Comparison of ENCODE assay signal across 16 cellular contexts in genomic region chr3:58012302-58012701, GRCh38. TPM values are rescaled to one million over a fixed set of nuclear protein-coding genes. Genes with fewer than 3 reads are reported as not detected.
DNase-seq lines count a peak whose midpoint lies in the region; ATAC-seq and TF ChIP-seq lines count a peak whose summit lies in the region.
"Had no signal": no experiment of that assay in that cellular context is flagged by ENCODE, and none has a peak within 500 bp of the region (broad histone marks: within the 10 kb centered on the region; RNA-seq: fewer than 3 reads in every experiment).

No MANE protein-coding gene starts in this region.

- H3K4me1 Mint-ChIP-seq in CD4-positive, CD25-positive, alpha-beta regulatory T cell: peaks cover 8 to 55% (median 41%) of the 10 kb centered on the region in 4 donors
- H3K4me1 Mint-ChIP-seq in activated CD4-positive, alpha-beta memory T cell treated with anti-CD3 and anti-CD28 coated beads, Interleukin-2, amount 10 ng/mL, durations not matched to agents 7 days and 5 days: peaks cover 50% of the 10 kb centered on the region

- H3K9me3 Mint-ChIP-seq in CD4-positive, CD25-positive, alpha-beta regulatory T cell: no peaks in the 10 kb centered on the region
- no peaks in the 10 kb centered on the region for H3K9me3 Mint-ChIP-seq in activated CD4-positive, alpha-beta memory T cell treated with anti-CD3 and anti-CD28 coated beads, Interleukin-2, amount 10 ng/mL, durations not matched to agents 7 days and 5 days

- H3K36me3 ChIP-seq in CD4-positive, CD25-positive, alpha-beta regulatory T cell (ENCODE audit: control insufficient read depth, insufficient read depth, low read length): no peaks in the 10 kb centered on the region
- H3K36me3 ChIP-seq in duodenal mucosa (ENCODE audit: control insufficient read depth in 1 of 2, insufficient read depth in 2 of 2, low read length in 2 of 2) (no peaks in the 10 kb centered on the region), osteoblast (ENCODE audit: insufficient read depth, low read length) (no peaks in the 10 kb centered on the region), spleen (no peaks in the 10 kb centered on the region)
- H3K36me3 ChIP-seq: ovary had no signal

- peaks cover 70% of the 10 kb centered on the region for H4K20me1 ChIP-seq in osteoblast (ENCODE audit: insufficient read depth, low read length)

- H3K27ac ChIP-seq in CD4-positive, CD25-positive, alpha-beta regulatory T cell (ENCODE audit: insufficient read depth, low read length, poor library complexity, severe bottlenecking): no peak overlapping the region
- H3K27ac ChIP-seq in duodenal mucosa (ENCODE audit: low read depth, low read length): no peak overlapping the region
- H3K27ac ChIP-seq in osteoblast (ENCODE audit: low read depth, low read length): peak overlapping the region; percentile 7
- H3K27ac ChIP-seq in spleen: peak overlapping the region in 2 of 8 donors; percentile 9 to 49

- H3K9me3 ChIP-seq in CD4-positive, CD25-positive, alpha-beta regulatory T cell (ENCODE audit: control insufficient read depth in 2 of 2, low read length in 2 of 2): no peaks in the 10 kb centered on the region
- H3K9me3 ChIP-seq in duodenal mucosa (ENCODE audit: control insufficient read depth in 1 of 2, low read length in 2 of 2) (no peaks in the 10 kb centered on the region), osteoblast (ENCODE audit: low read depth, low read length) (no peaks in the 10 kb centered on the region), spleen (no peaks in the 10 kb centered on the region)
- H3K9me3 ChIP-seq: ovary had no signal

- peaks cover 85% of the 10 kb centered on the region for H3K79me2 ChIP-seq in osteoblast (ENCODE audit: insufficient read depth, low read length)

- H3K36me3 Mint-ChIP-seq in CD4-positive, CD25-positive, alpha-beta regulatory T cell: peaks cover 3% of the 10 kb centered on the region
- peaks cover 8% of the 10 kb centered on the region for H3K36me3 Mint-ChIP-seq in activated CD4-positive, alpha-beta memory T cell treated with anti-CD3 and anti-CD28 coated beads, Interleukin-2, amount 10 ng/mL, durations not matched to agents 7 days and 5 days (ENCODE audit: low read depth)

- WGBS in spleen, 5 donors: 76 to 91% (median 80%) methylated on average over 1 of the region's 1 CpG

- H3K4me2 ChIP-seq in osteoblast (ENCODE audit: insufficient read depth, low read length): peak overlapping the region; percentile 29

- ATAC-seq in CD4-positive, CD25-positive, alpha-beta regulatory T cell (ENCODE audit: low read depth in 2 of 2): no peak
- ATAC-seq in HG03354 (IDR thresholded peaks at IDR 0.05; ENCODE audit: poor library complexity, severe bottlenecking, unreplicated experiment) (peak; percentile 36), GM21526 (IDR thresholded peaks at IDR 0.05; ENCODE audit: low FRiP score, unreplicated experiment) (no peak)

- TF ChIP-seq POLR2A in spleen (IDR thresholded peaks at IDR 0.05): no peak

- no peaks in the 10 kb centered on the region for H3K27me3 ChIP-seq in CD4-positive, CD25-positive, alpha-beta regulatory T cell (ENCODE audit: control insufficient read depth, insufficient read depth, low read length)
- H3K27me3 ChIP-seq in duodenal mucosa (ENCODE audit: control insufficient read depth in 1 of 2, insufficient read depth in 2 of 2, low read length in 2 of 2): no peaks in the 10 kb centered on the region
- H3K27me3 ChIP-seq in osteoblast (ENCODE audit: insufficient read depth, low read length): no peaks in the 10 kb centered on the region
- no peaks in the 10 kb centered on the region for H3K27me3 ChIP-seq in spleen (replicated peaks in 1 of 7)
- H3K27me3 ChIP-seq: ovary had no signal

- DNase-seq in CD4-positive, CD25-positive, alpha-beta regulatory T cell: no peak
- DNase-seq in osteoblast (ENCODE audit: insufficient read length, low spot score, missing footprints) (no peak), spleen (no peak), NCI-H187 (lab: John Stamatoyannopoulos, UW) (no peak)
- no peak for DNase-seq in activated CD4-positive, alpha-beta memory T cell treated with anti-CD3 and anti-CD28 coated beads, Interleukin-2, amount 10 ng/mL, durations not matched to agents 7 days and 5 days
- DNase-seq: activated CD4-positive, alpha-beta T cell treated with anti-CD3 and anti-CD28 coated beads for 4 hours; activated T-cell treated with anti-CD3 and anti-CD28 coated beads, Interleukin-2, amount 50 U/mL, for 1 hour; amniotic stem cell; dermis blood vessel endothelial cell; DMS79 treated with DMSO at 0.1 percent for 48 hours; OCI-M1; ovary; stimulated activated CD4-positive, alpha-beta T cell treated with anti-CD3 and anti-CD28 coated beads, Interleukin-12 subunit alpha, Interleukin-12 subunit beta, amount 100 ng/mL, for 4 hours had no signal

- H3K27ac Mint-ChIP-seq in CD4-positive, CD25-positive, alpha-beta regulatory T cell: peak overlapping the region in 1 of 3 donors; percentile 31
- no peak overlapping the region for H3K27ac Mint-ChIP-seq in activated CD4-positive, alpha-beta memory T cell treated with anti-CD3 and anti-CD28 coated beads, Interleukin-2, amount 10 ng/mL, durations not matched to agents 7 days and 5 days

- CTCF ChIA-PET in activated CD4-positive, alpha-beta memory T cell treated with anti-CD3 and anti-CD28 coated beads, Interleukin-2, amount 10 ng/mL, durations not matched to agents 7 days and 5 days (lab: Charles Lee): interaction anchor here (2.1 to 2.2 kb wide), 2 partner anchors 10 to 166 kb away, joined by 9 to 12 read pairs; no protein-coding TSS in a partner anchor

- POLR2A ChIA-PET in activated CD4-positive, alpha-beta memory T cell treated with anti-CD3 and anti-CD28 coated beads, Interleukin-2, amount 10 ng/mL, durations not matched to agents 7 days and 5 days (lab: Charles Lee): interaction anchor here (1.1 to 3.1 kb wide), 2 partner anchors 10 to 23 kb away, joined by 4 to 14 read pairs; no protein-coding TSS in a partner anchor

- no peak overlapping the region for H3K9ac ChIP-seq in duodenal mucosa (ENCODE audit: low read depth in 1 of 2, low read length in 2 of 2)

- no peak overlapping the region for H2AFZ ChIP-seq in osteoblast (ENCODE audit: low read length)

- TF ChIP-seq CTCF in osteoblast (IDR thresholded peaks at IDR 0.05; ENCODE audit: extremely low read depth, low read depth, low read length): no peak
- TF ChIP-seq CTCF in spleen (IDR thresholded peaks at IDR 0.05 in 8 of 11, conservative IDR thresholded peaks at IDR 0.05 in 3 of 11): no peak

- no peak overlapping the region for H3K4me3 ChIP-seq in CD4-positive, CD25-positive, alpha-beta regulatory T cell (ENCODE audit: low read depth, low read length)
- peak overlapping the region; percentile 11 to 15 for H3K4me3 ChIP-seq in duodenal mucosa (ENCODE audit: low read depth in 1 of 2, low read length in 2 of 2)
- H3K4me3 ChIP-seq in osteoblast (ENCODE audit: insufficient read depth, low read length): no peak overlapping the region
- H3K4me3 ChIP-seq in spleen: no peak overlapping the region
- H3K4me3 ChIP-seq: ovary had no signal

- peak overlapping the region; percentile 22 to 67 (median 24) for H3K4me3 Mint-ChIP-seq in CD4-positive, CD25-positive, alpha-beta regulatory T cell
- H3K4me3 Mint-ChIP-seq in activated CD4-positive, alpha-beta memory T cell treated with anti-CD3 and anti-CD28 coated beads, Interleukin-2, amount 10 ng/mL, durations not matched to agents 7 days and 5 days: no peak overlapping the region

- H3K27me3 Mint-ChIP-seq in CD4-positive, CD25-positive, alpha-beta regulatory T cell: no peaks in the 10 kb centered on the region
- H3K27me3 Mint-ChIP-seq in activated CD4-positive, alpha-beta memory T cell treated with anti-CD3 and anti-CD28 coated beads, Interleukin-2, amount 10 ng/mL, durations not matched to agents 7 days and 5 days: no peaks in the 10 kb centered on the region

- intact Hi-C loops in spleen (cut with DNase I; ENCODE audit: low total_unique reads): no loop called here

- peaks cover 35% of the 10 kb centered on the region for H3K4me1 ChIP-seq in CD4-positive, CD25-positive, alpha-beta regulatory T cell (ENCODE audit: control insufficient read depth, insufficient read depth, low read length, poor library complexity, severe bottlenecking)
- peaks cover 60 to 63% of the 10 kb centered on the region in 2 donors for H3K4me1 ChIP-seq in duodenal mucosa (ENCODE audit: control insufficient read depth in 1 of 2, insufficient read depth in 2 of 2, low read length in 2 of 2)
- H3K4me1 ChIP-seq in osteoblast (ENCODE audit: insufficient read depth, low read length): peaks cover 49% of the 10 kb centered on the region
- H3K4me1 ChIP-seq in spleen: peaks cover 11 to 78% (median 43%) of the 10 kb centered on the region in 6 donors

RNA-seq across cellular contexts. Expression of gene FLNB, which starts 4.1 kb away (rescaled TPM):
- 40.8 TPM for total RNA-seq in CD4-positive, CD25-positive, alpha-beta regulatory T cell
- polyA plus RNA-seq in CD4-positive, CD25-positive, alpha-beta regulatory T cell: 10 to 100 TPM in 2 of 4 donors, 1 to 10 TPM in 2; 8.9 to 14.9 (median 12.2) TPM
- 259 and 274 TPM in 2 replicates for total RNA-seq in osteoblast
- 100 to 1,000 TPM in 4 of 7 donors, 10 to 100 TPM in 3; 77.5 to 163 (median 111) TPM for total RNA-seq in spleen
- 10 to 100 TPM; 38.9 to 70.3 (median 49.4) TPM for polyA plus RNA-seq in spleen
- total RNA-seq in activated CD4-positive, alpha-beta memory T cell treated with anti-CD3 and anti-CD28 coated beads, Interleukin-2, amount 10 ng/mL, durations not matched to agents 7 days and 5 days: 10 to 100 TPM; 33.3 to 37.9 TPM

Comparison
In these comparisons a context has a peak if more than half of its experiments do, and no peak if none do; other contexts are left out.
1. H3K4me3 ChIP-seq: peak in duodenal mucosa (2 of 2); none in CD4-positive, CD25-positive, alpha-beta regulatory T cell (single experiment), osteoblast (single experiment) and spleen (0 of 8).